In the genomic region with DNA sequence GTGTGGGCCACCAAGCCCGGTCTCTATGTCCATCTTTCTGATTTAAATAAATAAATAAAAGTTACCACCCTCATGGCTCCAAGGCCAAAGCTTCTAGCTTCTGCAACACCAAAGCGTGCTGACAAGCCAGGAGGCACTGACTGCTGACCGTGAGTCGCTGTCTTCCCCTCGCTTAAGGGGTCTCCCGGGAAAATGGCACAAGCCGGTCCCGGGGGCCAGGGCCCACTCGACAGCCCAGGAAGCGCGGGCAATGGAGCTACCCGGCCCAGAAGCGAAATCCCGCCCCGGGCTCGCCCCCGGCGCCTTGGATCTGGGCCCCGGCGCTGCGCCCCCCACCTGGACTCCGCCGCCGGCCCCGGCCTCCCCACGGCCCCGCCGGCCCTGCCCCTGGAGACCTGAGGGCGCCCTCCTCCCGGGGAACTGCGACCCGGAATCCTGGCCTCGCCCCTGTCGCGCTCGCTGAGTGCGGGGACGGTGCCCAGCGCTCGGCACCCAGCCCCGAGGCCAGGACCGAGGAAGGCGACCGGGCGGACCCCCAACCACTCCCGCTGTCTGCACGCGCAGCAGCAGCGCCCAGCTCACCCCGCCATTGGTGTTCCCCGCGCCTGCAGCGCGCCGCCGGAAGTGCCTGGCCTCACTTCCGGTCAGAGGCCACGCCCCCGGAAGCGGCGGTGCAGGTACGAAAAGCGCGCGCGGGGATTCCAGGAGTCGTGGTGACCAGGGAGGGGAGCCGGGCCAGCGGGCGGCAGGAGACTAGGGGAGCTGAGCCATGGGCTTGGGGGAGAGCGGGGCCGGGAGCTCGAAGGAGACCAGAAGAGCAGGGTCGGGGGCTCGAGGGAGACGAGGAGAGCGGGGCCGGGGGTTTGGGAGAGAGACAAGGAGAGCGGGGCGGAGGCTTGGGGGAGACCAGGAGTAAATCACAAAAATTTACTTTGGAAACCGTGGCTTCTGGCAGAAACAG, we compare ENCODE assay signal across 8 cellular contexts. TPM values are rescaled to one million over a fixed set of nuclear protein-coding genes. Genes with fewer than 3 reads are reported as not detected.
A peak's percentile ranks its signal among the peaks of the same experiment; 100 is the strongest.
DNase-seq lines count a peak whose midpoint lies in the region; ATAC-seq and TF ChIP-seq lines count a peak whose summit lies in the region.

A gene (minus strand): TSS at position 626 of the 961 bp plus-strand sequence. CDS start 36 bp downstream, at position 590.
A gene (plus strand): TSS at position 647 of the 961 bp plus-strand sequence. CDS start 2,349 bp downstream, outside the sequence.

- H3K27me3 Mint-ChIP-seq in activated B cell treated with CpG ODN at 0.5 μM for 24 hours: no peaks in the 10 kb centered on the region

- POLR2A ChIA-PET in activated B cell treated with CpG ODN at 0.5 μM for 24 hours (lab: Charles Lee): interaction anchor here (0.5 to 3.1 kb wide), 13 partner anchors 9 to 729 kb away, joined by 3 to 24 read pairs (median 5); a partner anchor contains a TSS

- H3K27ac ChIP-seq in caudate nucleus (ENCODE audit: low read depth, low read length): no peak within 1 kb of the TSS

- CTCF ChIA-PET in activated B cell treated with CpG ODN at 0.5 μM for 24 hours (lab: Charles Lee): interaction anchor here (1.7 to 6.3 kb wide), 2 partner anchors 9 to 106 kb away, joined by 5 to 35 read pairs; a partner anchor contains a TSS

- ATAC-seq in HG02943 (IDR thresholded peaks at IDR 0.05; ENCODE audit: low read depth, unreplicated experiment) (peak; percentile 55), activated B cell treated with CpG ODN at 0.5 μM for 24 hours (ENCODE audit: low read depth) (peak; percentile 25)

- H3K4me3 Mint-ChIP-seq in activated B cell treated with CpG ODN at 0.5 μM for 24 hours: peak within 1 kb of the TSS; percentile 90

- H3K36me3 Mint-ChIP-seq in activated B cell treated with CpG ODN at 0.5 μM for 24 hours (ENCODE audit: low read depth): peaks cover 31% of the 10 kb centered on the region

- peak; percentile 34 to 68 for DNase-seq in NCI-H524 (lab: John Stamatoyannopoulos, UW)
- DNase-seq in NCI-H524 treated with DMSO at 0.1 percent for 48 hours (lab: John Stamatoyannopoulos, UW): no peak
- DNase-seq in NCI-H2171 treated with DMSO at 0.1 percent for 48 hours (lab: John Stamatoyannopoulos, UW): peak; percentile 61
- DNase-seq in activated B cell treated with CpG ODN at 0.5 μM for 24 hours: peak; percentile 73
- DNase-seq in caudate nucleus (lab: John Stamatoyannopoulos, UW): peak in 56 of 61 donors; percentile 9 to 79 (median 58)
- DNase-seq in islet precursor cell: peak; percentile 92
- peak; percentile 51 to 63 for DNase-seq in stimulated activated CD4-positive, alpha-beta T cell treated with anti-CD3 and anti-CD28 coated beads, Interleukin-12 subunit alpha, Interleukin-12 subunit beta, amount 100 ng/mL, for 24 hours (ENCODE audit: low read depth in 2 of 2)

- peak within 1 kb of the TSS; percentile 89 for H3K27ac Mint-ChIP-seq in activated B cell treated with CpG ODN at 0.5 μM for 24 hours

- H3K4me1 Mint-ChIP-seq in activated B cell treated with CpG ODN at 0.5 μM for 24 hours: peaks cover 71% of the 10 kb centered on the region

- no peak for TF ChIP-seq CTCF in activated B cell treated with CpG ODN at 0.5 μM for 24 hours (IDR thresholded peaks at IDR 0.05)

- intact Hi-C loops in activated B cell treated with CpG ODN at 0.5 μM for 24 hours (cut with micrococcal nuclease): loop anchor here (1.0 kb wide), 2 partner anchors 10 to 19 kb away; a partner anchor contains a TSS

- no peaks in the 10 kb centered on the region for H3K9me3 Mint-ChIP-seq in activated B cell treated with CpG ODN at 0.5 μM for 24 hours

RNA-seq across cellular contexts. Expression of the first gene that starts in this region (rescaled TPM):
- total RNA-seq in activated B cell treated with CpG ODN at 0.5 μM for 24 hours: 35.3 and 36.5 TPM in 2 replicates

RNA-seq across cellular contexts. Expression of the second gene that starts in this region (rescaled TPM):
- total RNA-seq in activated B cell treated with CpG ODN at 0.5 μM for 24 hours: 38.0 and 42.6 TPM in 2 replicates
